ENCODE assay signal across 26 cellular contexts in the genomic region with DNA sequence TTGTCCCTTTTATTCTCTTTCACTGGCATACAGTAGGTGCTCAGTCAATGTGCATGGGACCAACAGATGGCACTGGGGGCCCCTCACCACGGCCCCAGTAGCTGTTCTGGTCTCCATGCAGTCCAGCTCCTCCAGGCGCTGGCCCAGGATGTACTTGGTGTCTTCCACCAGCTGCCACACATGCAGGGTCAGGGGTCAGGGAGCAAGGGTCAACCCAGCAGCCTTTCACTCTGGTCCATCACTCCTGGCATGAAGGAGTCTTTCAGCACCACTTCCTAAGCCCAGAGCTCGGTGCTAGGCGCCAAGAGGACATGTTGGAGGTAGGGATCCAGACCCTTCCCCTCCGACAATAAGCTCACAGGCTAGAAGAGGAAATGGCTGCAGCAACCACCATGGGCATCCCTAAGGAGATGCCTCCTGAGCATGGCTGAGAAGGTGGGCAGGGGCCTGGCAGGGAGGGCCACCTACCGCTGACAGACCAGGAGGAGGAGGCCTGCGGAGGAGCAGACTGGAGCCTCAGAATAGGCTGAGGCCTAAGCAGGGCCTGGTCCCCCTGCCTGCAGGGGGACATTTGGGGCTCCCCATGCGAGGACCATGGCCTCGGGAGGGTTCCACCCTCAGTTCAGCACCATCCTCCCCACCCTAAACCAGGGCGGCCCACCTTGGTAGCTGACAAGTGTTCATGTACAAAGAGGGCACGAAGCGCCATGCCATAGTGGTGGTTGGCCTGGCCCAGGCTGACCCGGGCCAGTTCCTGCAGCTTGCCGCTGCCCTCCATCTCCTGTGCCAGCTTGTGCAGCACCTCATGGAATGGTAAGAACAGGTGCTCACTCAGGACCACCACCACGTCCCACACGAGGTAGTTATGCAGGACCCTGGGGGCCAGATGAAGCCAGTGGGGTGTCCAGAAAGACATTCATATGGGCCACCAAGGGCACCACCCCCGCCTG. TPM values are rescaled to one million over a fixed set of nuclear protein-coding genes. Genes with fewer than 3 reads are reported as not detected.
"Had no signal": no experiment of that assay in that cellular context is flagged by ENCODE, and none has a peak within 500 bp of the region (broad histone marks: within the 10 kb centered on the region; RNA-seq: fewer than 3 reads in every experiment).

No MANE protein-coding gene starts in this region.

- H3K36me3 ChIP-seq: neutrophil, thyroid gland had no signal

- H3K4me3 ChIP-seq: dorsolateral prefrontal cortex, thyroid gland had no signal

- H3K4me1 ChIP-seq: foreskin keratinocyte had no signal

- H3K27ac ChIP-seq: dorsolateral prefrontal cortex, foreskin keratinocyte, neutrophil, parathyroid adenoma, thyroid gland had no signal

- H2AFZ ChIP-seq: parathyroid adenoma had no signal

- H3K9me3 ChIP-seq: thyroid gland had no signal

- H3K9ac ChIP-seq: parathyroid adenoma had no signal

- ATAC-seq: activated CD8-positive, alpha-beta memory T cell treated with anti-CD3 and anti-CD28 coated beads, Interleukin-2, amount 10 ng/mL, durations not matched to agents 7 days and 5 days; foreskin keratinocyte; left ventricle myocardium superior; natural killer cell had no signal

- DNase-seq: activated B cell treated with CpG ODN at 0.5 μM for 24 hours; activated CD4-positive, alpha-beta memory T cell treated with anti-CD3 and anti-CD28 coated beads, Interleukin-2, amount 10 ng/mL, durations not matched to agents 7 days and 5 days; activated CD4-positive, alpha-beta T cell treated with anti-CD3 and anti-CD28 coated beads for 4 hours; activated CD8-positive, alpha-beta memory T cell treated with anti-CD3 and anti-CD28 coated beads, Interleukin-2, amount 10 ng/mL, durations not matched to agents 7 days and 5 days; activated naive CD4-positive, alpha-beta T cell treated with anti-CD3 and anti-CD28 coated beads for 36 hours; anterior cingulate cortex; central memory CD4-positive, alpha-beta T cell; foreskin keratinocyte; glutamatergic neuron; hippocampal formation; left ventricle myocardium superior; mesendoderm; natural killer cell; stimulated activated CD4-positive, alpha-beta T cell treated with anti-CD3 and anti-CD28 coated beads, Interleukin-12 subunit alpha, Interleukin-12 subunit beta, amount 100 ng/mL, for 4 hours; stimulated activated CD4-positive, alpha-beta T cell treated with anti-CD3 and anti-CD28 coated beads, Interleukin-1b, Interleukin-23, amount 100 ng/mL, for 48 hours; stimulated activated CD8-positive, alpha-beta memory T cell treated with anti-CD3 and anti-CD28 coated beads, Interleukin-4, amount 100 ng/mL, for 48 hours; stimulated activated naive CD4-positive, alpha-beta T cell treated with Interleukin-2 at 50 U/mL for 16 hours; thyroid gland had no signal

RNA-seq across cellular contexts. Expression of a gene that starts 10.2 kb away (rescaled TPM):
- total RNA-seq: activated B cell treated with CpG ODN at 0.5 μM for 24 hours; activated CD4-positive, alpha-beta memory T cell treated with anti-CD3 and anti-CD28 coated beads, Interleukin-2, amount 10 ng/mL, durations not matched to agents 7 days and 5 days; activated CD8-positive, alpha-beta memory T cell treated with anti-CD3 and anti-CD28 coated beads, Interleukin-2, amount 10 ng/mL, durations not matched to agents 7 days and 5 days; activated naive CD4-positive, alpha-beta T cell treated with anti-CD3 and anti-CD28 coated beads for 36 hours; epithelial cell of proximal tubule; fibroblast of lung; foreskin keratinocyte; kidney epithelial cell; left ventricle myocardium superior; natural killer cell; subcutaneous adipose tissue; thyroid gland; urinary bladder had no signal
- polyA plus RNA-seq: fibroblast of lung, foreskin keratinocyte, urinary bladder had no signal

RNA-seq across cellular contexts. Expression of a gene that starts 38.2 kb away (rescaled TPM):
- total RNA-seq: activated CD4-positive, alpha-beta memory T cell treated with anti-CD3 and anti-CD28 coated beads, Interleukin-2, amount 10 ng/mL, durations not matched to agents 7 days and 5 days; activated CD8-positive, alpha-beta memory T cell treated with anti-CD3 and anti-CD28 coated beads, Interleukin-2, amount 10 ng/mL, durations not matched to agents 7 days and 5 days; activated naive CD4-positive, alpha-beta T cell treated with anti-CD3 and anti-CD28 coated beads for 36 hours; epithelial cell of proximal tubule; fibroblast of lung; foreskin keratinocyte; kidney epithelial cell; left ventricle myocardium superior; subcutaneous adipose tissue; thyroid gland; urinary bladder had no signal
- polyA plus RNA-seq: fibroblast of lung, foreskin keratinocyte, urinary bladder had no signal

RNA-seq across cellular contexts. Expression of a gene that starts 39.2 kb away (rescaled TPM):
- total RNA-seq: activated B cell treated with CpG ODN at 0.5 μM for 24 hours; activated CD4-positive, alpha-beta memory T cell treated with anti-CD3 and anti-CD28 coated beads, Interleukin-2, amount 10 ng/mL, durations not matched to agents 7 days and 5 days; activated CD8-positive, alpha-beta memory T cell treated with anti-CD3 and anti-CD28 coated beads, Interleukin-2, amount 10 ng/mL, durations not matched to agents 7 days and 5 days; activated naive CD4-positive, alpha-beta T cell treated with anti-CD3 and anti-CD28 coated beads for 36 hours; dorsolateral prefrontal cortex; epithelial cell of proximal tubule; fibroblast of lung; foreskin keratinocyte; kidney epithelial cell; left ventricle myocardium superior; natural killer cell; subcutaneous adipose tissue; thyroid gland; urinary bladder had no signal
- polyA plus RNA-seq: fibroblast of lung, foreskin keratinocyte, urinary bladder had no signal
